In the genomic region with DNA sequence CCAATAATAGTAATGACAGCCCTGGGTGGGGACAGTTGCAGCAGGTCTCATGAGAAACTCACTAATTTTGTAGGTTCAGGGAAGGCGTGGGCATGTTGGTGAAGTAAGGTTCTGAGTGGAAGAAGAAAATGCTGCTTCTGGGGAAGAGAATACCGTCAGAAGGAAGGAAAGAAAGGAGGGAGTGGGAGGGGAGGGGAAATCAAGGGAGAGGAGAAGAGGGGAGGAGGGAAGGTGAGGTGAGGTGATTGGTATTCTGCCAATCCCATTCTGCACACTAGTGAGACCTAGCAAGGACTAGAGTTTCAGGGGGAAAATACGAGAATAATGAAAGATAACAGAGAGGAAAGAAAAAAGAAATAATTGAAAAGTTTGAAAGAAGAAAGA, we compare ENCODE assay signal across 1 cellular context.
TF ChIP-seq lines count a peak whose summit lies in the region.

No MANE protein-coding gene starts in this region.

TF ChIP-seq in H1, 55 proteins besides CTCF, POLR2A, EP300 and RAD21:
- TF ChIP-seq TCF12 (IDR thresholded peaks at IDR 0.05; ENCODE audit: low read depth, low read length) (no peak), KDM4A (IDR thresholded peaks at IDR 0.05; ENCODE audit: low read depth, low read length, severe bottlenecking) (no peak), HDAC2 (IDR thresholded peaks at IDR 0.05; ENCODE audit: borderline replicate concordance in 1 of 2, low read depth in 2 of 2, low read length in 2 of 2) (no peak), TBP (IDR thresholded peaks at IDR 0.05; ENCODE audit: low read depth, low read length) (no peak), EGR1 (IDR thresholded peaks at IDR 0.05; ENCODE audit: borderline replicate concordance, low read depth, low read length) (no peak), CREB1 (IDR thresholded peaks at IDR 0.05) (no peak), NRF1 (IDR thresholded peaks at IDR 0.05; ENCODE audit: low read depth, low read length) (no peak), HDAC6 (IDR thresholded peaks at IDR 0.05; ENCODE audit: low read depth, low read length) (no peak), POLR2AphosphoS5 (IDR thresholded peaks at IDR 0.05; ENCODE audit: low read depth, low read length) (no peak), POU5F1 (IDR thresholded peaks at IDR 0.05; ENCODE audit: low read depth, low read length) (no peak), CBX5 (IDR thresholded peaks at IDR 0.05; ENCODE audit: low read depth, low read length) (no peak), RXRA (IDR thresholded peaks at IDR 0.05; ENCODE audit: insufficient read depth, low read depth, low read length) (no peak), TAF7 (optimal IDR thresholded peaks at IDR 0.05; ENCODE audit: borderline replicate concordance, low read depth, low read length) (no peak), SAP30 (IDR thresholded peaks at IDR 0.05; ENCODE audit: insufficient read depth, insufficient replicate concordance, low read length) (no peak), MAFK (IDR thresholded peaks at IDR 0.05; ENCODE audit: low read depth, low read length) (no peak)
- TF ChIP-seq, protein P1, sequence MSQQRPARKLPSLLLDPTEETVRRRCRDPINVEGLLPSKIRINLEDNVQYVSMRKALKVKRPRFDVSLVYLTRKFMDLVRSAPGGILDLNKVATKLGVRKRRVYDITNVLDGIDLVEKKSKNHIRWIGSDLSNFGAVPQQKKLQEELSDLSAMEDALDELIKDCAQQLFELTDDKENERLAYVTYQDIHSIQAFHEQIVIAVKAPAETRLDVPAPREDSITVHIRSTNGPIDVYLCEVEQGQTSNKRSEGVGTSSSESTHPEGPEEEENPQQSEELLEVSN (IDR thresholded peaks at IDR 0.05): no peak
- TF ChIP-seq, protein P2, sequence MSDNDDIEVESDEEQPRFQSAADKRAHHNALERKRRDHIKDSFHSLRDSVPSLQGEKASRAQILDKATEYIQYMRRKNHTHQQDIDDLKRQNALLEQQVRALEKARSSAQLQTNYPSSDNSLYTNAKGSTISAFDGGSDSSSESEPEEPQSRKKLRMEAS (IDR thresholded peaks at IDR 0.05): no peak
- TF ChIP-seq, protein P3, sequence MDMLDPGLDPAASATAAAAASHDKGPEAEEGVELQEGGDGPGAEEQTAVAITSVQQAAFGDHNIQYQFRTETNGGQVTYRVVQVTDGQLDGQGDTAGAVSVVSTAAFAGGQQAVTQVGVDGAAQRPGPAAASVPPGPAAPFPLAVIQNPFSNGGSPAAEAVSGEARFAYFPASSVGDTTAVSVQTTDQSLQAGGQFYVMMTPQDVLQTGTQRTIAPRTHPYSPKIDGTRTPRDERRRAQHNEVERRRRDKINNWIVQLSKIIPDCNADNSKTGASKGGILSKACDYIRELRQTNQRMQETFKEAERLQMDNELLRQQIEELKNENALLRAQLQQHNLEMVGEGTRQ (IDR thresholded peaks at IDR 0.05; ENCODE audit: low read length): no peak
